1 cellular context compared by ENCODE assay signal in the genomic region with DNA sequence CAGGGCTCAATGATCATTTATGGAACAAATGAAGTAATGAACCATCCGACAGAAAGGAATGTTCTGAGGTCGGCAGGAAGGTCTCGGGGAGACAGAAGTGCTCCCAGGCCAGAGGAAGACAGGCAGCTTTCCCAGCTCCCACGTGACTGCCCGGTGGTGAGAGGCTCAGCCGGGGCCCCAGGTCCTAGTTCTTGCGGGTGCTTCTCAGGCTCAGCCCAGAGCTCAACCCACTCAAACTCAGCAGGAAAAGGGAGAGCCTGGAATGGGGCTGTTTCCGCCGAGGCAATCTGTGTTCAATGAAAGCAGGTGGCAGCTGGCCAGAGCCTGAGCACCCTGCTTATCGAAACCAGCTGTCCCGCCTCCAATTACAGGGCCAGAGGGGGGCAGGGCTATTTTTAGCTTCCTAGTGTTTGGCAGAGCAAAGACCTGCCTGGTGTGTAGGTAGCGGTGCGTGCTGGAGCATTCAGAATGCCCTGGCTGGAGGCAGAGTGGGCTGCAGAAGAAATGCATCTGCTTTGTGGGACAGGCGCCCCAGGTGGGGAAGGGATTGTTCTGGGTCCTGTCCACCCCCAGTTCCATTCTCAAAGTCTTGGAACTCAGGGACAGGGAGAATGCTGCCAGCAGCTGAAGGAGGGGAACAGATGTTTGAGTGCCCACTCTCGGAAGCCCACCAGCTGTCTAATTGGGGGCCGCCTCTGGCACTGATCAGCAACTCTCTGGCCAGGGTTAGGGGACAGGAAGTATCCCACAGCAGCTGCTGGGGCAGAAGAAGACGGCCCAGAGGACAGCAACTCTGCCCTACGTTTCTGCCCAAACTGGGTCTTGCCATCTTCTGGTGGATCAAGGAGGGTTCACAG.
TF ChIP-seq lines count a peak whose summit lies in the region.

No MANE protein-coding gene starts in this region.

TF ChIP-seq in IMR-90, 13 proteins besides CTCF, POLR2A, EP300 and RAD21:
- TF ChIP-seq MXI1 (IDR thresholded peaks at IDR 0.05; ENCODE audit: borderline replicate concordance, low read depth, low read length): no peak
- 0 out of 2 replicates have a peak, but pooled peaks have one; percentile 18 for TF ChIP-seq BHLHE40 (IDR thresholded peaks at IDR 0.05; ENCODE audit: low read depth, low read length)
- TF ChIP-seq NFE2L2 (IDR thresholded peaks at IDR 0.05; ENCODE audit: low read depth, low read length): no peak
- no peak for TF ChIP-seq CEBPB (IDR thresholded peaks at IDR 0.05; ENCODE audit: low read depth, low read length)
- TF ChIP-seq, protein P1, sequence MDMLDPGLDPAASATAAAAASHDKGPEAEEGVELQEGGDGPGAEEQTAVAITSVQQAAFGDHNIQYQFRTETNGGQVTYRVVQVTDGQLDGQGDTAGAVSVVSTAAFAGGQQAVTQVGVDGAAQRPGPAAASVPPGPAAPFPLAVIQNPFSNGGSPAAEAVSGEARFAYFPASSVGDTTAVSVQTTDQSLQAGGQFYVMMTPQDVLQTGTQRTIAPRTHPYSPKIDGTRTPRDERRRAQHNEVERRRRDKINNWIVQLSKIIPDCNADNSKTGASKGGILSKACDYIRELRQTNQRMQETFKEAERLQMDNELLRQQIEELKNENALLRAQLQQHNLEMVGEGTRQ (IDR thresholded peaks at IDR 0.05; ENCODE audit: low read depth, low read length): peak; percentile 74
- TF ChIP-seq RFX5 (IDR thresholded peaks at IDR 0.05; ENCODE audit: low read depth, low read length): no peak
- TF ChIP-seq SMC3 (IDR thresholded peaks at IDR 0.05; ENCODE audit: low read depth, low read length): no peak
- TF ChIP-seq, protein P2, sequence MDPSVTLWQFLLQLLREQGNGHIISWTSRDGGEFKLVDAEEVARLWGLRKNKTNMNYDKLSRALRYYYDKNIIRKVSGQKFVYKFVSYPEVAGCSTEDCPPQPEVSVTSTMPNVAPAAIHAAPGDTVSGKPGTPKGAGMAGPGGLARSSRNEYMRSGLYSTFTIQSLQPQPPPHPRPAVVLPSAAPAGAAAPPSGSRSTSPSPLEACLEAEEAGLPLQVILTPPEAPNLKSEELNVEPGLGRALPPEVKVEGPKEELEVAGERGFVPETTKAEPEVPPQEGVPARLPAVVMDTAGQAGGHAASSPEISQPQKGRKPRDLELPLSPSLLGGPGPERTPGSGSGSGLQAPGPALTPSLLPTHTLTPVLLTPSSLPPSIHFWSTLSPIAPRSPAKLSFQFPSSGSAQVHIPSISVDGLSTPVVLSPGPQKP (IDR thresholded peaks at IDR 0.05; ENCODE audit: borderline replicate concordance, low read depth, low read length): no peak
- no peak for TF ChIP-seq RCOR1 (IDR thresholded peaks at IDR 0.05; ENCODE audit: insufficient replicate concordance, low read length)
- TF ChIP-seq CHD1 (IDR thresholded peaks at IDR 0.05; ENCODE audit: low read depth, low read length): no peak
- no peak for TF ChIP-seq MAFK (IDR thresholded peaks at IDR 0.05; ENCODE audit: low read depth, low read length)
- TF ChIP-seq MAZ (IDR thresholded peaks at IDR 0.05; ENCODE audit: borderline replicate concordance, low read depth, low read length): peak; percentile 23; the same call in 1 of the 2 replicates
TF ChIP-seq in IMR-90: peak in this region for 3.
